ENCODE assay signal across 8 cellular contexts in genomic region chr2:218368150-218368528, GRCh38. TPM values are rescaled to one million over a fixed set of nuclear protein-coding genes. Genes with fewer than 3 reads are reported as not detected.
DNase-seq lines count a peak whose midpoint lies in the region; ATAC-seq and TF ChIP-seq lines count a peak whose summit lies in the region.

No MANE protein-coding gene starts in this region.

- no peak overlapping the region for H3K27ac Mint-ChIP-seq in activated CD4-positive, alpha-beta memory T cell treated with anti-CD3 and anti-CD28 coated beads for 36 hours

- 77% methylated on average over 20 of the region's 21 CpGs for WGBS in hepatocyte (ENCODE audit: low lambda C conversion rate, missing lambda C conversion rate)

- no peaks in the 10 kb centered on the region for H3K27me3 ChIP-seq in hepatocyte
- H3K27me3 ChIP-seq in skeletal muscle satellite cell (ENCODE audit: control insufficient read depth, insufficient read depth, low read length) = peaks cover 14% of the 10 kb centered on the region

- H3K27ac ChIP-seq in hepatocyte = peak overlapping the region; percentile 86

- no peaks in the 10 kb centered on the region for H3K9me3 ChIP-seq in hepatocyte (ENCODE audit: low read depth)
- peaks cover 4% of the 10 kb centered on the region for H3K9me3 ChIP-seq in skeletal muscle satellite cell (replicated peaks; ENCODE audit: low read length)

- H4K20me1 ChIP-seq in hepatocyte (ENCODE audit: insufficient read depth, poor library complexity, severe bottlenecking) = no peaks in the 10 kb centered on the region

- CTCF ChIA-PET in activated CD4-positive, alpha-beta memory T cell treated with anti-CD3 and anti-CD28 coated beads for 36 hours (lab: Charles Lee) = interaction anchor here (1.1 to 1.9 kb wide), 6 partner anchors 11 to 98 kb away, joined by 3 to 6 read pairs (median 4); partner anchors contain the start of genes AAMP, CATIP, PNKD and TMBIM1

- H3K4me1 ChIP-seq in hepatocyte (ENCODE audit: insufficient read depth) (no peaks in the 10 kb centered on the region), skeletal muscle satellite cell (ENCODE audit: control insufficient read depth, insufficient read depth, low read length) (no peaks in the 10 kb centered on the region)

- no peaks in the 10 kb centered on the region for H3K27me3 Mint-ChIP-seq in activated CD4-positive, alpha-beta memory T cell treated with anti-CD3 and anti-CD28 coated beads for 36 hours

- H2AFZ ChIP-seq in hepatocyte = peak overlapping the region; percentile 48

- intact Hi-C loops in activated CD4-positive, alpha-beta memory T cell treated with anti-CD3 and anti-CD28 coated beads for 36 hours (cut with micrococcal nuclease) = no loop called here

- no peaks in the 10 kb centered on the region for H3K79me2 ChIP-seq in hepatocyte

- H3K4me3 ChIP-seq in hepatocyte (peak overlapping the region; percentile 25), skeletal muscle satellite cell (ENCODE audit: low read length) (peak overlapping the region; percentile 67)

- no peaks in the 10 kb centered on the region for H3K36me3 Mint-ChIP-seq in activated CD4-positive, alpha-beta memory T cell treated with anti-CD3 and anti-CD28 coated beads for 36 hours

- ATAC-seq in GM18870 (IDR thresholded peaks at IDR 0.05; ENCODE audit: unreplicated experiment) (peak; percentile 32), GM21515 (IDR thresholded peaks at IDR 0.05; ENCODE audit: unreplicated experiment) (no peak)

- H3K4me1 Mint-ChIP-seq in activated CD4-positive, alpha-beta memory T cell treated with anti-CD3 and anti-CD28 coated beads for 36 hours (ENCODE audit: low read depth) = peaks cover 8% of the 10 kb centered on the region

- H3K36me3 ChIP-seq in hepatocyte (replicated peaks; ENCODE audit: insufficient read depth, low read depth) (no peaks in the 10 kb centered on the region), skeletal muscle satellite cell (ENCODE audit: insufficient read depth, low read length) (no peaks in the 10 kb centered on the region)

- TF ChIP-seq CTCF in hepatocyte (IDR thresholded peaks at IDR 0.05; ENCODE audit: poor library complexity) = no peak

- H3K4me2 ChIP-seq in hepatocyte (peak overlapping the region; percentile 76), skeletal muscle satellite cell (ENCODE audit: low read length) (peak overlapping the region; percentile 79)

- peak overlapping the region; percentile 78 for H3K4me3 Mint-ChIP-seq in activated CD4-positive, alpha-beta memory T cell treated with anti-CD3 and anti-CD28 coated beads for 36 hours

- H3K9me3 Mint-ChIP-seq in activated CD4-positive, alpha-beta memory T cell treated with anti-CD3 and anti-CD28 coated beads for 36 hours = no peaks in the 10 kb centered on the region

- POLR2A ChIA-PET in activated CD4-positive, alpha-beta memory T cell treated with anti-CD3 and anti-CD28 coated beads for 36 hours (lab: Charles Lee) = no interaction called here

- peak overlapping the region; percentile 70 for H3K9ac ChIP-seq in skeletal muscle satellite cell (ENCODE audit: low read depth, low read length)

- H3K9me2 ChIP-seq in hepatocyte (replicated peaks; ENCODE audit: insufficient read depth) = no peaks in the 10 kb centered on the region

- no peak for DNase-seq in activated CD4-positive, alpha-beta memory T cell treated with anti-CD3 and anti-CD28 coated beads for 36 hours
- DNase-seq in hepatocyte (ENCODE audit: low spot score) (no peak), SHP77 (lab: John Stamatoyannopoulos, UW) (no peak), amniotic stem cell (lab: John Stamatoyannopoulos, UW) (no peak)
- DNase-seq in activated CD4-positive, CD25-positive, alpha-beta regulatory T cell treated with anti-CD3 and anti-CD28 coated beads, Interleukin-2, amount 50 U/mL, for 72 hours = no peak

RNA-seq across cellular contexts. Expression of gene CATIP, which starts 11.5 kb away (rescaled TPM):
- not detected for total RNA-seq in activated CD4-positive, alpha-beta memory T cell treated with anti-CD3 and anti-CD28 coated beads for 36 hours
- 0.33 TPM in 1 of 2 replicates, not detected in the other for total RNA-seq in hepatocyte
- 0.39 and 0.70 TPM in 2 replicates for polyA plus RNA-seq in hepatocyte
- not detected in 2 replicates for total RNA-seq in skeletal muscle satellite cell (2012; rRNA removed)

RNA-seq across cellular contexts. Expression of gene SLC11A1, which starts 13.9 kb away (rescaled TPM):
- under 1 TPM; 0.10 to 0.26 TPM for total RNA-seq in activated CD4-positive, alpha-beta memory T cell treated with anti-CD3 and anti-CD28 coated beads for 36 hours
- 0.60 and 0.72 TPM in 2 replicates for total RNA-seq in hepatocyte
- polyA plus RNA-seq in hepatocyte = 0.74 and 1.2 TPM in 2 replicates
- total RNA-seq in skeletal muscle satellite cell (2012; rRNA removed) = under 0.01 TPM in 1 of 2 replicates, not detected in the other

RNA-seq across cellular contexts. Expression of gene CTDSP1, which starts 31.5 kb away (rescaled TPM):
- total RNA-seq in activated CD4-positive, alpha-beta memory T cell treated with anti-CD3 and anti-CD28 coated beads for 36 hours = 10 to 100 TPM; 64.4 to 69.7 TPM
- 124 and 142 TPM in 2 replicates for total RNA-seq in hepatocyte
- 48.4 and 53.1 TPM in 2 replicates for polyA plus RNA-seq in hepatocyte
- total RNA-seq in skeletal muscle satellite cell (2012; rRNA removed) = 31.9 and 48.1 TPM in 2 replicates

RNA-seq across cellular contexts. Expression of gene VIL1, which starts 50.8 kb away (rescaled TPM):
- total RNA-seq in activated CD4-positive, alpha-beta memory T cell treated with anti-CD3 and anti-CD28 coated beads for 36 hours = not detected
- total RNA-seq in hepatocyte = 218 and 261 TPM in 2 replicates
- 151 and 160 TPM in 2 replicates for polyA plus RNA-seq in hepatocyte
- not detected in 2 replicates for total RNA-seq in skeletal muscle satellite cell (2012; rRNA removed)
